Comparison of ENCODE assay signal across 2 cellular contexts in genomic region chr11:66768088-66768521, GRCh38.
TF ChIP-seq lines count a peak whose summit lies in the region.

No MANE protein-coding gene starts in this region.

TF ChIP-seq in A549, 52 proteins besides CTCF, POLR2A, EP300 and RAD21 (continued from another document):
- TF ChIP-seq HES2 (IDR thresholded peaks at IDR 0.05): no peak
- no peak for TF ChIP-seq FOSB (CRISPR knock-in tag; IDR thresholded peaks at IDR 0.05)
- 0 out of 2 replicates have a peak, but pooled peaks have one; percentile 14 for TF ChIP-seq JUNB (IDR thresholded peaks at IDR 0.05)
- TF ChIP-seq, protein P1, sequence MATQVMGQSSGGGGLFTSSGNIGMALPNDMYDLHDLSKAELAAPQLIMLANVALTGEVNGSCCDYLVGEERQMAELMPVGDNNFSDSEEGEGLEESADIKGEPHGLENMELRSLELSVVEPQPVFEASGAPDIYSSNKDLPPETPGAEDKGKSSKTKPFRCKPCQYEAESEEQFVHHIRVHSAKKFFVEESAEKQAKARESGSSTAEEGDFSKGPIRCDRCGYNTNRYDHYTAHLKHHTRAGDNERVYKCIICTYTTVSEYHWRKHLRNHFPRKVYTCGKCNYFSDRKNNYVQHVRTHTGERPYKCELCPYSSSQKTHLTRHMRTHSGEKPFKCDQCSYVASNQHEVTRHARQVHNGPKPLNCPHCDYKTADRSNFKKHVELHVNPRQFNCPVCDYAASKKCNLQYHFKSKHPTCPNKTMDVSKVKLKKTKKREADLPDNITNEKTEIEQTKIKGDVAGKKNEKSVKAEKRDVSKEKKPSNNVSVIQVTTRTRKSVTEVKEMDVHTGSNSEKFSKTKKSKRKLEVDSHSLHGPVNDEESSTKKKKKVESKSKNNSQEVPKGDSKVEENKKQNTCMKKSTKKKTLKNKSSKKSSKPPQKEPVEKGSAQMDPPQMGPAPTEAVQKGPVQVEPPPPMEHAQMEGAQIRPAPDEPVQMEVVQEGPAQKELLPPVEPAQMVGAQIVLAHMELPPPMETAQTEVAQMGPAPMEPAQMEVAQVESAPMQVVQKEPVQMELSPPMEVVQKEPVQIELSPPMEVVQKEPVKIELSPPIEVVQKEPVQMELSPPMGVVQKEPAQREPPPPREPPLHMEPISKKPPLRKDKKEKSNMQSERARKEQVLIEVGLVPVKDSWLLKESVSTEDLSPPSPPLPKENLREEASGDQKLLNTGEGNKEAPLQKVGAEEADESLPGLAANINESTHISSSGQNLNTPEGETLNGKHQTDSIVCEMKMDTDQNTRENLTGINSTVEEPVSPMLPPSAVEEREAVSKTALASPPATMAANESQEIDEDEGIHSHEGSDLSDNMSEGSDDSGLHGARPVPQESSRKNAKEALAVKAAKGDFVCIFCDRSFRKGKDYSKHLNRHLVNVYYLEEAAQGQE (IDR thresholded peaks at IDR 0.05): no peak

TF ChIP-seq in IMR-90, 13 proteins besides CTCF, POLR2A, EP300 and RAD21:
- TF ChIP-seq, protein P2, sequence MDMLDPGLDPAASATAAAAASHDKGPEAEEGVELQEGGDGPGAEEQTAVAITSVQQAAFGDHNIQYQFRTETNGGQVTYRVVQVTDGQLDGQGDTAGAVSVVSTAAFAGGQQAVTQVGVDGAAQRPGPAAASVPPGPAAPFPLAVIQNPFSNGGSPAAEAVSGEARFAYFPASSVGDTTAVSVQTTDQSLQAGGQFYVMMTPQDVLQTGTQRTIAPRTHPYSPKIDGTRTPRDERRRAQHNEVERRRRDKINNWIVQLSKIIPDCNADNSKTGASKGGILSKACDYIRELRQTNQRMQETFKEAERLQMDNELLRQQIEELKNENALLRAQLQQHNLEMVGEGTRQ (IDR thresholded peaks at IDR 0.05; ENCODE audit: low read depth, low read length): no peak
- no peak for TF ChIP-seq RFX5 (IDR thresholded peaks at IDR 0.05; ENCODE audit: low read depth, low read length)
- TF ChIP-seq CHD1 (IDR thresholded peaks at IDR 0.05; ENCODE audit: low read depth, low read length): no peak
- no peak for TF ChIP-seq SMC3 (IDR thresholded peaks at IDR 0.05; ENCODE audit: low read depth, low read length)
TF ChIP-seq in IMR-90: peak in this region for 0.
